ENCODE assay signal across 1 cellular context in the genomic region with DNA sequence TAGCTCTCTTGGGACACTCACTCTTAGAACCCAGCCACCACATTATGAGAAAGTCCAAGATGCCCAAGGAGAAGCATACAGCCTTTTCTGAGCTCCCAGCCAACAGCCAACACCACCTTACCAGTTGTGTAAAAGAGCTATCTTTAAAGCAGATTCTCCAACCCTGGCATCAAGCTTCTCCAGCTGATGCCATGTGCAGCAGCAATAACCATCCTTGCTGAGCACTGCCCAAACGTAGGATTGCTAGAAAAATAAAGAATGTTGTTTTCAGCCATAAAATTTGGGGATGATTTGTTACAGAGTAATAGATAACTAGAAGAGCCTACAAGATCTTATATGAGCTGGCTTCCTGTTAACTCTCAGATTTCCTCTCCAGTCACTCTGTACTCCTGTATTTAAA.
TF ChIP-seq lines count a peak whose summit lies in the region.

No MANE protein-coding gene starts in this region.

TF ChIP-seq in HEK293, 187 proteins besides CTCF, POLR2A, EP300 and RAD21 (continued from another document):
- TF ChIP-seq, protein P1, sequence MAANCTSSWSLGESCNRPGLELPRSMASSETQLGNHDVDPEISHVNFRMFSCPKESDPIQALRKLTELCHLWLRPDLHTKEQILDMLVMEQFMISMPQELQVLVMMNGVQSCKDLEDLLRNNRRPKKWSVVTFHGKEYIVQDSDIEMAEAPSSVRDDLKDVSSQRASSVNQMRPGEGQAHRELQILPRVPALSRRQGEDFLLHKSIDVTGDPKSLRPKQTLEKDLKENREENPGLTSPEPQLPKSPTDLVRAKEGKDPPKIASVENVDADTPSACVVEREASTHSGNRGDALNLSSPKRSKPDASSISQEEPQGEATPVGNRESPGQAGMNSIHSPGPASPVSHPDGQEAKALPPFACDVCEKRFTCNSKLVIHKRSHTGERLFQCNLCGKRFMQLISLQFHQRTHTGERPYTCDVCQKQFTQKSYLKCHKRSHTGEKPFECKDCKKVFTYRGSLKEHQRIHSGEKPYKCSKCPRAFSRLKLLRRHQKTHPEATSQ (tag by site-specific recombination; IDR thresholded peaks at IDR 0.05), result no peak
- TF ChIP-seq ZBTB6 (tag by site-specific recombination; IDR thresholded peaks at IDR 0.05) (no peak), ZNF211 (tag by site-specific recombination; IDR thresholded peaks at IDR 0.05; ENCODE audit: low read depth) (no peak)
TF ChIP-seq in HEK293: peak in this region for 1.
